In genomic region chr4:74157743-74158560, GRCh38 we compare ENCODE assay signal across 1 cellular context.
A peak's percentile ranks its signal among the peaks of the same experiment; 100 is the strongest.
TF ChIP-seq lines count a peak whose summit lies in the region.

Gene MTHFD2L (plus strand): TSS chr4:74158118. CDS start chr4:74158139, 21 bp downstream.

TF ChIP-seq in HepG2, 621 proteins besides CTCF, POLR2A, EP300 and RAD21 (continued from another document and continues in another):
- TF ChIP-seq ATF6 (CRISPR knock-in tag; conservative IDR thresholded peaks at IDR 0.05) (no peak), HNF4G (IDR thresholded peaks at IDR 0.05; ENCODE audit: borderline replicate concordance, low read depth, low read length) (peak; percentile 31; the same call in 1 of the 2 replicates), HNF4G (CRISPR knock-in tag; IDR thresholded peaks at IDR 0.05; ENCODE audit: borderline replicate concordance, low read depth) (no peak), LCORL (IDR thresholded peaks at IDR 0.05) (no peak), LCORL (CRISPR knock-in tag; IDR thresholded peaks at IDR 0.05) (peak; percentile 73), ZKSCAN5 (CRISPR knock-in tag; IDR thresholded peaks at IDR 0.05) (no peak), MAF1 (CRISPR knock-in tag; IDR thresholded peaks at IDR 0.05; ENCODE audit: borderline replicate concordance) (no peak), AHDC1 (CRISPR knock-in tag; IDR thresholded peaks at IDR 0.05; ENCODE audit: borderline replicate concordance) (peak; percentile 83; the same call in 1 of the 2 replicates), PATZ1 (CRISPR knock-in tag; IDR thresholded peaks at IDR 0.05) (peak; percentile 46; the same call in 1 of the 2 replicates), SIX4 (CRISPR knock-in tag; IDR thresholded peaks at IDR 0.05) (no peak), CCDC6 (CRISPR knock-in tag; IDR thresholded peaks at IDR 0.05) (peak; percentile 53; the same call in 1 of the 2 replicates), ZNF704 (CRISPR knock-in tag; IDR thresholded peaks at IDR 0.05; ENCODE audit: borderline replicate concordance) (0 out of 2 replicates have a peak, but pooled peaks have one; percentile 78), ZBTB3 (CRISPR knock-in tag; IDR thresholded peaks at IDR 0.05; ENCODE audit: borderline replicate concordance, low read depth) (no peak; the same call in 1 of the 2 replicates), IRF1 (CRISPR knock-in tag; IDR thresholded peaks at IDR 0.05; ENCODE audit: low read depth) (no peak), MTERF4 (CRISPR knock-in tag; IDR thresholded peaks at IDR 0.05) (peak; percentile 16; the same call in 1 of the 2 replicates), YY1 (IDR thresholded peaks at IDR 0.05; ENCODE audit: insufficient read depth, insufficient replicate concordance, low read depth, low read length) (peak; percentile 91), ZNF75D (CRISPR knock-in tag; IDR thresholded peaks at IDR 0.05; ENCODE audit: borderline replicate concordance) (no peak), ZBED4 (CRISPR knock-in tag; IDR thresholded peaks at IDR 0.05; ENCODE audit: borderline replicate concordance) (peak; percentile 98), MXD1 (CRISPR knock-in tag; IDR thresholded peaks at IDR 0.05) (peak; percentile 81), STAT5B (CRISPR knock-in tag; IDR thresholded peaks at IDR 0.05) (0 out of 2 replicates have a peak, but pooled peaks have one; percentile 55), ZBTB20 (CRISPR knock-in tag; IDR thresholded peaks at IDR 0.05; ENCODE audit: borderline replicate concordance, low read depth) (peak; percentile 69), ZNF513 (CRISPR knock-in tag; conservative IDR thresholded peaks at IDR 0.05) (no peak), DNMT1 (CRISPR knock-in tag; IDR thresholded peaks at IDR 0.05) (peak; percentile 45; the same call in 1 of the 2 replicates), SALL2 (CRISPR knock-in tag; IDR thresholded peaks at IDR 0.05) (peak; percentile 81; the same call in 1 of the 2 replicates), AKNA (CRISPR knock-in tag; IDR thresholded peaks at IDR 0.05; ENCODE audit: borderline replicate concordance) (no peak), FOXP1 (IDR thresholded peaks at IDR 0.05) (no peak), FOXP1 (CRISPR knock-in tag; IDR thresholded peaks at IDR 0.05) (no peak; the same call in 1 of the 2 replicates), ZNF382 (CRISPR knock-in tag; IDR thresholded peaks at IDR 0.05; ENCODE audit: borderline replicate concordance) (no peak)
